9 cellular contexts compared by ENCODE assay signal in the genomic region with DNA sequence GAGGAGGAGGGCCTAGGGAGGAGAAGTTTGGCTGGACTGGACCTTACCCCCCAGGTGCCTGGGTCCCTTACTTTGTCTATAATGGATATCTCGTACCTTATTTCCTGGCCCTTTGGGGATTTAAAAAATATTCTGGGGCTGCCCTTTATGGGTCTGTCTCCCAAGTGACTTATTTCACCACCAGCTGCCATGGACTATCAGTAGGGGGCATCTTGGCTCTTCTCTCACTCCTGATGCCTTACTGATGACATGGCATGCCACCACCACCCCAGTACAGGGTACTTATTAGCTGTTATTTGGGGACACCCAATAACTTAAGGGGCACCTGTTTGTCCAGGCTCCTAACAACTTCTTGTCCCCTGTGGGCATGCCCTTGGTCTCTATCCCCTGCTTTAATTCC. TPM values are rescaled to one million over a fixed set of nuclear protein-coding genes. Genes with fewer than 3 reads are reported as not detected.
DNase-seq lines count a peak whose midpoint lies in the region; ATAC-seq and TF ChIP-seq lines count a peak whose summit lies in the region.
"Had no signal": no experiment of that assay in that cellular context is flagged by ENCODE, and none has a peak within 500 bp of the region (broad histone marks: within the 10 kb centered on the region; RNA-seq: fewer than 3 reads in every experiment).

No MANE protein-coding gene starts in this region.

- peak overlapping the region; percentile 77 for H3K27ac ChIP-seq in osteoblast (ENCODE audit: low read depth, low read length)

- peaks cover 69% of the 10 kb centered on the region for H3K4me1 ChIP-seq in osteoblast (ENCODE audit: insufficient read depth, low read length)

- H4K20me1 ChIP-seq in osteoblast (ENCODE audit: insufficient read depth, low read length) = peaks cover 32% of the 10 kb centered on the region

- H2AFZ ChIP-seq in osteoblast (ENCODE audit: low read length) = no peak overlapping the region

- no peaks in the 10 kb centered on the region for H3K27me3 ChIP-seq in osteoblast (ENCODE audit: insufficient read depth, low read length)

- TF ChIP-seq CTCF in AG10803 (conservative IDR thresholded peaks at IDR 0.05; ENCODE audit: low read length) (peak; percentile 47), NB4 (IDR thresholded peaks at IDR 0.05; ENCODE audit: low read depth, low read length) (peak; percentile 22), osteoblast (IDR thresholded peaks at IDR 0.05; ENCODE audit: extremely low read depth, low read depth, low read length) (peak; percentile 35)

- H3K4me3 ChIP-seq in AG10803 (ENCODE audit: low read length) (no peak overlapping the region), NB4 (ENCODE audit: low read depth, low read length) (no peak overlapping the region), osteoblast (ENCODE audit: insufficient read depth, low read length) (no peak overlapping the region)

- ATAC-seq in HG03521 (IDR thresholded peaks at IDR 0.05; ENCODE audit: unreplicated experiment) (no peak), GM18909 (IDR thresholded peaks at IDR 0.05; ENCODE audit: poor library complexity, unreplicated experiment) (no peak), HG02840 (IDR thresholded peaks at IDR 0.05; ENCODE audit: low FRiP score, unreplicated experiment) (no peak)

- no peak for TF ChIP-seq POLR2A in NB4 (IDR thresholded peaks at IDR 0.05; ENCODE audit: extremely low read depth, insufficient read length)

- peaks cover 97% of the 10 kb centered on the region for H3K79me2 ChIP-seq in osteoblast (ENCODE audit: insufficient read depth, low read length)

- peak overlapping the region; percentile 7 for H3K4me2 ChIP-seq in osteoblast (ENCODE audit: insufficient read depth, low read length)

- DNase-seq in AG10803 (ENCODE audit: low read depth) (peak; percentile 50), NB4 (ENCODE audit: low read depth) (peak; percentile 24), dermis blood vessel endothelial cell (peak; percentile 45), osteoblast (ENCODE audit: insufficient read length, low spot score, missing footprints) (peak; percentile 53)
- no peak for DNase-seq in stimulated activated CD4-positive, alpha-beta T cell treated with anti-CD3 and anti-CD28 coated beads, Interleukin-15, amount 100 ng/mL, for 24 hours
- DNase-seq: amniotic stem cell had no signal

- H3K36me3 ChIP-seq in osteoblast (ENCODE audit: insufficient read depth, low read length) = peaks cover 39% of the 10 kb centered on the region

- H3K9me3 ChIP-seq in osteoblast (ENCODE audit: low read depth, low read length) = no peaks in the 10 kb centered on the region

RNA-seq across cellular contexts. Expression of a gene that starts 38.0 kb away (rescaled TPM):
- 12.6 and 23.7 TPM in 2 replicates for total RNA-seq in dermis blood vessel endothelial cell
- 114 and 122 TPM in 2 replicates for total RNA-seq in osteoblast
